ENCODE assay signal across 23 cellular contexts in the genomic region with DNA sequence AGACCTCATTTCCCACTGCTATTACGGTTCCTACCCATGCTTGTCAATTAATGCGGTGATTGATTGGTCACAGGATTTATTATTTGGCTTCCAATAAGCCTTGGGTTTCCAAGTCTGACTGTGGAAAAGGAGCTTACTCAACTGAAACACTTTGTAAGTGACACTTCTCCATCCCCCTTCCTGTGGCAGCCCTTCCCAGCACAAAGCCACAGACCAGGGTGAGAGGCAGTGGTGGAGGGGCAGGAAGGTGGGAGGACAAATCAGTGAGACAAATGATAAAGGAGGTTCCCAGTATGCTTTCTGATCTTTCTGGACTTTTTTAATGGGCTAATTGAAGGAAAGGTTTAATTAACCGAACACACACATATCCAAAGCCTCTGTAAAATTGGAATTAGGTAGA. TPM values are rescaled to one million over a fixed set of nuclear protein-coding genes. Genes with fewer than 3 reads are reported as not detected.
"Had no signal": no experiment of that assay in that cellular context is flagged by ENCODE, and none has a peak within 500 bp of the region (broad histone marks: within the 10 kb centered on the region; RNA-seq: fewer than 3 reads in every experiment).

No MANE protein-coding gene starts in this region.

- DNase-seq: aorta; effector CD4-positive, alpha-beta T cell; heart left ventricle; left cardiac atrium; spleen; stimulated activated CD4-positive, alpha-beta T cell treated with anti-CD3 and anti-CD28 coated beads, Interleukin-4, amount 100 ng/mL, for 1 hour; stimulated activated naive CD4-positive, alpha-beta T cell treated with Interleukin-2 at 50 U/mL for 16 hours; substantia nigra; T-helper 2 cell; thyroid gland; upper lobe of right lung had no signal

- H3K4me3 Mint-ChIP-seq: brain; dendritic cell treated with granulocyte-macrophage colony-stimulating factor and Interleukin-4, amounts not matched to agents 40 ng/mL and 50 ng/mL, for 4 days; memory B cell; WTC11 had no signal

- H3K27me3 ChIP-seq: heart left ventricle, spleen, thyroid gland, upper lobe of right lung had no signal

- H3K4me1 Mint-ChIP-seq: brain had no signal

- H3K9me3 Mint-ChIP-seq: brain; dendritic cell treated with granulocyte-macrophage colony-stimulating factor and Interleukin-4, amounts not matched to agents 40 ng/mL and 50 ng/mL, for 4 days; memory B cell; WTC11 had no signal

- H3K27ac ChIP-seq: heart left ventricle, spleen, thyroid gland, upper lobe of right lung had no signal

- H3K27ac Mint-ChIP-seq: activated naive CD4-positive, alpha-beta T cell treated with anti-CD3 and anti-CD28 coated beads, Interleukin-2, amount 50 U/mL, for 72 hours; brain; dendritic cell treated with granulocyte-macrophage colony-stimulating factor and Interleukin-4, amounts not matched to agents 40 ng/mL and 50 ng/mL, for 4 days; memory B cell; progenitor cell of endocrine pancreas; WTC11 had no signal

- H3K4me3 ChIP-seq: heart left ventricle, spleen, thyroid gland, upper lobe of right lung had no signal

- H3K36me3 Mint-ChIP-seq: activated naive CD4-positive, alpha-beta T cell treated with anti-CD3 and anti-CD28 coated beads, Interleukin-2, amount 50 U/mL, for 72 hours; brain; memory B cell; WTC11 had no signal

- H3K27me3 Mint-ChIP-seq: dendritic cell treated with granulocyte-macrophage colony-stimulating factor and Interleukin-4, amounts not matched to agents 40 ng/mL and 50 ng/mL, for 4 days had no signal

- H3K9me3 ChIP-seq: heart left ventricle, spleen, thyroid gland, upper lobe of right lung had no signal

- ATAC-seq: activated naive CD4-positive, alpha-beta T cell treated with anti-CD3 and anti-CD28 coated beads, Interleukin-2, amount 50 U/mL, for 72 hours; heart left ventricle; left cardiac atrium; upper lobe of right lung; WTC11 had no signal

- H3K4me1 ChIP-seq: heart left ventricle, spleen, thyroid gland, upper lobe of right lung had no signal

- H3K36me3 ChIP-seq: heart left ventricle, spleen, thyroid gland, upper lobe of right lung had no signal

RNA-seq across cellular contexts. Expression of a gene that starts 26.8 kb away (rescaled TPM):
- total RNA-seq: cardiac septum, chondrocyte, epithelial cell of proximal tubule, fibroblast of villous mesenchyme, myocyte, osteocyte, progenitor cell of endocrine pancreas had no signal
- polyA plus RNA-seq: aorta had no signal
